ENCODE assay signal across 9 cellular contexts in the genomic region with DNA sequence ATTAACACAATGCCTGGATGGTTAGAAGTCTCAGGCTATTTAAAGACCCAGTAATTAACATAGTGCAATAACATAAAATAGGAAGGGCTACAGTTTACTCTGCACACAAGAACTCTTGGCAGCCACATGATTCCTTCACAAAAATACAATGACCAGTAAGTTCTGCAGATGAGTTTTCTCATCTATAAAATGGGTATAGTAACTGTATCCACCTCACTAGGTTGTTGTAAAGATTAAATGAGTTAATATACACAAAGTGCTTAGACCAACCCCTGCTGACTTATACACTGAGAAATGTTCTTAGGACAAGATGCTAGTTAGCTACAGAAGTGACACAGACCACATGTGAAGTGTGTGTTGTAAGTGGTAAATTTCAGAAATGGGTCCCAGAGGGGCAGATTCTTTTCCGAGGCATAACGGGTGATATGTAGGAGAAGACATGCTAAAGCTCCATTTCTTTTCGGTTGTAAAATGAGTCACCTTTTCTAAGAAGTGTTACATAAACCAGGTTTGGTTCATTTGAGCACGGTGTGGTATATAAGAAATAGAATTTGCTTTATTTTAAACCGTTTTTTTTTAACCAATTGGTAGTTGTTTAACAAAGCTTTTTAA.
DNase-seq lines count a peak whose midpoint lies in the region; ATAC-seq, FAIRE-seq and TF ChIP-seq lines count a peak whose summit lies in the region.
"Had no signal": no experiment of that assay in that cellular context is flagged by ENCODE, and none has a peak within 500 bp of the region (broad histone marks: within the 10 kb centered on the region; RNA-seq: fewer than 3 reads in every experiment).

No MANE protein-coding gene starts in this region.

- no peaks in the 10 kb centered on the region for H3K36me3 ChIP-seq in left ventricle myocardium inferior
- H3K36me3 ChIP-seq: adrenal gland had no signal

- peaks cover 0 to 15% of the 10 kb centered on the region in 2 donors for H3K36me3 Mint-ChIP-seq in activated naive CD4-positive, alpha-beta T cell treated with anti-CD3 and anti-CD28 coated beads, Interleukin-2, amount 50 U/mL, for 72 hours

- H3K27me3 ChIP-seq in left ventricle myocardium inferior (ENCODE audit: low read depth): no peaks in the 10 kb centered on the region
- H3K27me3 ChIP-seq: adrenal gland had no signal

- intact Hi-C loops in left ventricle myocardium inferior (cut with micrococcal nuclease) (no loop called here), posterior cingulate gyrus (cut with DNase I) (no loop called here)

- peaks cover 4 to 10% of the 10 kb centered on the region in 2 donors for H3K9me3 Mint-ChIP-seq in activated naive CD4-positive, alpha-beta T cell treated with anti-CD3 and anti-CD28 coated beads, Interleukin-2, amount 50 U/mL, for 72 hours

- no peak for TF ChIP-seq CTCF in left ventricle myocardium inferior (IDR thresholded peaks at IDR 0.05; ENCODE audit: borderline replicate concordance)

- ATAC-seq in GM21390 (IDR thresholded peaks at IDR 0.05; ENCODE audit: unreplicated experiment): peak; percentile 31
- peak; percentile 37 for ATAC-seq in HG03460 (IDR thresholded peaks at IDR 0.05; ENCODE audit: unreplicated experiment)
- ATAC-seq in activated naive CD4-positive, alpha-beta T cell treated with anti-CD3 and anti-CD28 coated beads, Interleukin-2, amount 50 U/mL, for 72 hours: peak; percentile 35 to 48
- no peak for ATAC-seq in GM21528 (IDR thresholded peaks at IDR 0.05; ENCODE audit: low FRiP score, unreplicated experiment)

- H3K9me3 ChIP-seq in left ventricle myocardium inferior (replicated peaks): no peaks in the 10 kb centered on the region
- H3K9me3 ChIP-seq: adrenal gland had no signal

- H3K4me3 ChIP-seq in left ventricle myocardium inferior: no peak overlapping the region
- H3K4me3 ChIP-seq: adrenal gland had no signal

- DNase-seq in GM18507 (ENCODE audit: extremely low spot score, insufficient read length, low read depth): no peak
- DNase-seq in activated naive CD4-positive, alpha-beta T cell treated with anti-CD3 and anti-CD28 coated beads, Interleukin-2, amount 50 U/mL, for 72 hours (ENCODE audit: low spot score in 2 of 2): peak in 1 of 2 donors; percentile 43
- no peak for DNase-seq in left ventricle myocardium inferior
- DNase-seq in posterior cingulate gyrus: no peak
- DNase-seq in NCI-H2029 treated with DMSO at 0.1 percent for 48 hours (lab: John Stamatoyannopoulos, UW): no peak
- DNase-seq: adrenal gland had no signal

- peak overlapping the region; percentile 88 to 98 for H3K27ac Mint-ChIP-seq in activated naive CD4-positive, alpha-beta T cell treated with anti-CD3 and anti-CD28 coated beads, Interleukin-2, amount 50 U/mL, for 72 hours

- no peaks in the 10 kb centered on the region for H3K4me1 ChIP-seq in left ventricle myocardium inferior
- H3K4me1 ChIP-seq: adrenal gland had no signal

- no peak overlapping the region for H3K27ac ChIP-seq in left ventricle myocardium inferior (replicated peaks)
- H3K27ac ChIP-seq: adrenal gland had no signal

- peak; percentile 93 for FAIRE-seq in GM18507 (lab: Jason Lieb, UNC)
